In the genomic region with DNA sequence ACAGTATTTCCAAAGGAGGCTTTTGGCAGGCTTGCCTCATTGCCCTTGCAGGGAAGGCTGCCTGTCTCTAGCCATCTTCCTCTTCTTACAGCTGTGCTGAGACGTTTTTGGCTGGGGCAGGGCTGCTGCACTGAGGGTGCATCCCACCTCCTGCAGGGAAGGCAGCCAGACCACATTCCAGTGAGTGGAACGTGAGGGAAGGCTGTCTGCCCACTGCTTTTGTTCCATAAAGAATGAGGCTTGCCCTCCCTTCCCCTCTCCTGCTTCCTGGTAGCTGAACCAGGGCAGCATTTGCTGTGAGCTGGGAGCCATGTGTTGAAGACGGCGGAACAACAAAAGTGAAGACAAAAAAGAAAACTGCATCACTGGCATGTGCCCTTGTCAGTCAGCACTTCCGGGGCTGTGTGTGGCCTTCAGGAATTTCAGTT, we compare ENCODE assay signal across 9 cellular contexts. TPM values are rescaled to one million over a fixed set of nuclear protein-coding genes. Genes with fewer than 3 reads are reported as not detected.
DNase-seq lines count a peak whose midpoint lies in the region; ATAC-seq, FAIRE-seq and TF ChIP-seq lines count a peak whose summit lies in the region.
"Had no signal": no experiment of that assay in that cellular context is flagged by ENCODE, and none has a peak within 500 bp of the region (broad histone marks: within the 10 kb centered on the region; RNA-seq: fewer than 3 reads in every experiment).

No MANE protein-coding gene starts in this region.

- H3K36me3 Mint-ChIP-seq in astrocyte (ENCODE audit: low read depth, unreplicated experiment), result peaks cover 13% of the 10 kb centered on the region
- peaks cover 17% of the 10 kb centered on the region for H3K36me3 Mint-ChIP-seq in stimulated activated memory B cell treated with anti-CD40 and anti-IgM and Interleukin-4, amounts not matched to agents 10 μg/mL and 1 μg/mL and 100 μg/mL, for 72 hours

- H3K4me2 ChIP-seq in astrocyte (ENCODE audit: low read length), result peak overlapping the region; percentile 80

- no peak for TF ChIP-seq CTCF in astrocyte (IDR thresholded peaks at IDR 0.05; ENCODE audit: insufficient read depth, low read depth, low read length)

- no peaks in the 10 kb centered on the region for H3K9me3 Mint-ChIP-seq in astrocyte (ENCODE audit: unreplicated experiment)
- H3K9me3 Mint-ChIP-seq in stimulated activated memory B cell treated with anti-CD40 and anti-IgM and Interleukin-4, amounts not matched to agents 10 μg/mL and 1 μg/mL and 100 μg/mL, for 72 hours, result no peaks in the 10 kb centered on the region

- H2AFZ ChIP-seq in astrocyte (ENCODE audit: low read depth, low read length), result no peak overlapping the region

- H3K27me3 ChIP-seq in astrocyte (ENCODE audit: insufficient read depth, low read length), result no peaks in the 10 kb centered on the region

- DNase-seq in HS-5 (ENCODE audit: low read depth) (peak; percentile 41), astrocyte (ENCODE audit: low read depth) (peak; percentile 72), iPS-NIHi7 (ENCODE audit: extremely low spot score) (peak; percentile 79), middle frontal gyrus (ENCODE audit: extremely low spot score, low spot score) (no peak), NOMO-1 (lab: John Stamatoyannopoulos, UW; ENCODE audit: unreplicated experiment in 2 of 2) (no peak), DMS53 (lab: John Stamatoyannopoulos, UW) (no peak)

- peak overlapping the region; percentile 96 for H3K27ac ChIP-seq in astrocyte (ENCODE audit: low read depth, low read length)

- H3K36me3 ChIP-seq in astrocyte (ENCODE audit: insufficient read depth, low read length), result peaks cover 7% of the 10 kb centered on the region

- H3K79me2 ChIP-seq in astrocyte (ENCODE audit: insufficient read depth, low read length), result peaks cover 22% of the 10 kb centered on the region

- H3K4me3 Mint-ChIP-seq in astrocyte (ENCODE audit: unreplicated experiment), result peak overlapping the region; percentile 23
- peak overlapping the region; percentile 5 for H3K4me3 Mint-ChIP-seq in stimulated activated memory B cell treated with anti-CD40 and anti-IgM and Interleukin-4, amounts not matched to agents 10 μg/mL and 1 μg/mL and 100 μg/mL, for 72 hours

- H3K4me1 ChIP-seq in astrocyte (ENCODE audit: insufficient read depth, low read length), result peaks cover 33% of the 10 kb centered on the region

- H3K9me3 ChIP-seq in astrocyte (ENCODE audit: insufficient read depth, low read depth, low read length), result no peaks in the 10 kb centered on the region

- peak overlapping the region; percentile 78 for H3K9ac ChIP-seq in astrocyte (ENCODE audit: low read length)

- H3K27ac Mint-ChIP-seq in astrocyte (ENCODE audit: unreplicated experiment), result peak overlapping the region; percentile 94
- peak overlapping the region; percentile 40 for H3K27ac Mint-ChIP-seq in stimulated activated memory B cell treated with anti-CD40 and anti-IgM and Interleukin-4, amounts not matched to agents 10 μg/mL and 1 μg/mL and 100 μg/mL, for 72 hours

- FAIRE-seq in astrocyte (lab: Jason Lieb, UNC), result peak; percentile 82
- FAIRE-seq: colon had no signal

- H4K20me1 ChIP-seq in astrocyte (ENCODE audit: insufficient read depth, low read length), result peaks cover 22% of the 10 kb centered on the region

- H3K27me3 Mint-ChIP-seq in astrocyte (ENCODE audit: low read depth, unreplicated experiment), result peaks cover 2% of the 10 kb centered on the region
- H3K27me3 Mint-ChIP-seq in stimulated activated memory B cell treated with anti-CD40 and anti-IgM and Interleukin-4, amounts not matched to agents 10 μg/mL and 1 μg/mL and 100 μg/mL, for 72 hours, result no peaks in the 10 kb centered on the region

- peaks cover 42% of the 10 kb centered on the region for H3K4me1 Mint-ChIP-seq in astrocyte (ENCODE audit: low read depth, unreplicated experiment)
- peaks cover 44% of the 10 kb centered on the region for H3K4me1 Mint-ChIP-seq in stimulated activated memory B cell treated with anti-CD40 and anti-IgM and Interleukin-4, amounts not matched to agents 10 μg/mL and 1 μg/mL and 100 μg/mL, for 72 hours

- no peak for ATAC-seq in stimulated activated memory B cell treated with anti-CD40 and anti-IgM and Interleukin-4, amounts not matched to agents 10 μg/mL and 1 μg/mL and 100 μg/mL, for 72 hours
- no peak for ATAC-seq in HG03520 (IDR thresholded peaks at IDR 0.05; ENCODE audit: unreplicated experiment)

- H3K4me3 ChIP-seq in astrocyte (ENCODE audit: insufficient read depth, low read depth, low read length), result no peak overlapping the region

RNA-seq across cellular contexts. Expression of a gene that starts 16.8 kb away (rescaled TPM):
- 116 and 120 TPM in 2 replicates for total RNA-seq in astrocyte

RNA-seq across cellular contexts. Expression of a gene that starts 46.0 kb away (rescaled TPM):
- total RNA-seq in astrocyte, result not detected in 2 replicates

Comparison
In these comparisons a context has a peak if more than half of its experiments do, and no peak if none do; other contexts are left out.
1. DNase-seq: peak in HS-5 (single experiment), astrocyte (single experiment) and iPS-NIHi7 (single experiment); none in middle frontal gyrus (single experiment), NOMO-1 (0 of 2) and DMS53 (single experiment).